In genomic region chr21:42385619-42386018, GRCh38 we compare ENCODE assay signal across 1 cellular context.
TF ChIP-seq lines count a peak whose summit lies in the region.

No MANE protein-coding gene starts in this region.

TF ChIP-seq in liver, 16 proteins besides CTCF, POLR2A, EP300 and RAD21 (continued from another document):
- TF ChIP-seq, protein P1, sequence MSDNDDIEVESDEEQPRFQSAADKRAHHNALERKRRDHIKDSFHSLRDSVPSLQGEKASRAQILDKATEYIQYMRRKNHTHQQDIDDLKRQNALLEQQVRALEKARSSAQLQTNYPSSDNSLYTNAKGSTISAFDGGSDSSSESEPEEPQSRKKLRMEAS (IDR thresholded peaks at IDR 0.05): no peak
